In the genomic region with DNA sequence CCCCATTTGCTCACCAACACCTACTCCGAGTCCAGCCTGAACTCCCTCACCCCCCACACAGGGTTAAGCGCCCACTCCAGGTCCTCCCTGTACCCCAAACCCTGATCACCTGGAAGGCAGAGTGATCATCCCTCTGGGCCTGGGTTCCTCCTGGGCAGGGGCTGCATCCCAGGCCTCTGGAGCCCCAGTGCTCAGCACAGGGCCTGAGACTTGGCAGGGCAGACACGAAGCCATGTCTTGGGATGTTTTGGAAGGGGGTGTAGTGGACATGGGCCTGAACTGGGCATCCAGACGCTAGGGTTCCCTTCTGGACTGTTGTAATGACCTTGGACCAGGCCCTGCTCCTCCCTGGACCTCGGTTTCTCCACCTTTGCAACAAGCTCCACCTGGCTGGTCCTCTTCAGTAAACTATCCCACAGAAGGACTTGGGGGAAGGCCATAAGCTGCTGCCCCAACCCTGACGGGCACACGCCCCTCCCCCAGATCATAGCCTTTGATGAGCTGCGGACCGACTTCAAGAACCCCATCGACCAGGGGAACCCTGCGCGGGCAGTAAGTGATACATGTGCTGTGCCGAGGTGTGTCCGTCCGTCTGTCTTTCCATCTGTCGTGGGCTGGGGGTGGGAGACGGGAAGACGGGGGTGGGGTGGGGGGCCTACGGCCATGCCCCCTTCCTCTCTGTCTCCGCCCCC, we compare ENCODE assay signal across 9 cellular contexts. TPM values are rescaled to one million over a fixed set of nuclear protein-coding genes. Genes with fewer than 3 reads are reported as not detected.
DNase-seq lines count a peak whose midpoint lies in the region; ATAC-seq and TF ChIP-seq lines count a peak whose summit lies in the region.
"Had no signal": no experiment of that assay in that cellular context is flagged by ENCODE, and none has a peak within 500 bp of the region (broad histone marks: within the 10 kb centered on the region; RNA-seq: fewer than 3 reads in every experiment).

No MANE protein-coding gene starts in this region.

- H3K36me3 Mint-ChIP-seq in natural killer cell (no peaks in the 10 kb centered on the region), memory B cell (peaks cover 4% of the 10 kb centered on the region)
- H3K36me3 Mint-ChIP-seq in natural killer cell treated with Interleukin-12 subunit alpha and Interleukin-12 subunit beta and Interleukin-15 and Interleukin-18, amount 100 ng/mL, for 72 hours: no peaks in the 10 kb centered on the region
- H3K36me3 Mint-ChIP-seq in activated naive CD8-positive, alpha-beta T cell: no peaks in the 10 kb centered on the region

- H3K9me3 Mint-ChIP-seq in natural killer cell (no peaks in the 10 kb centered on the region), memory B cell (no peaks in the 10 kb centered on the region)
- no peaks in the 10 kb centered on the region for H3K9me3 Mint-ChIP-seq in natural killer cell treated with Interleukin-12 subunit alpha and Interleukin-12 subunit beta and Interleukin-15 and Interleukin-18, amount 100 ng/mL, for 72 hours
- no peaks in the 10 kb centered on the region for H3K9me3 Mint-ChIP-seq in activated naive CD8-positive, alpha-beta T cell (ENCODE audit: low read depth)

- intact Hi-C loops in natural killer cell (cut with micrococcal nuclease): loop anchor here (1.0 kb wide), 2 partner anchors 14 to 60 kb away; partner anchors contain the start of gene RAB1B

- ATAC-seq in natural killer cell (no peak), memory B cell (ENCODE audit: low read depth) (no peak), omental fat pad (ENCODE audit: low FRiP score) (no peak)
- ATAC-seq in natural killer cell treated with Interleukin-12 subunit alpha and Interleukin-12 subunit beta and Interleukin-15 and Interleukin-18, amount 100 ng/mL, for 72 hours: no peak

- H3K27ac Mint-ChIP-seq in natural killer cell (peak overlapping the region; percentile 74 to 89), memory B cell (peak overlapping the region; percentile 93)
- H3K27ac Mint-ChIP-seq in natural killer cell treated with Interleukin-12 subunit alpha and Interleukin-12 subunit beta and Interleukin-15 and Interleukin-18, amount 100 ng/mL, for 72 hours: peak overlapping the region in 1 of 2 donors; percentile 24
- no peak overlapping the region for H3K27ac Mint-ChIP-seq in activated naive CD8-positive, alpha-beta T cell

- TF ChIP-seq CTCF in natural killer cell (IDR thresholded peaks at IDR 0.05): no peak
- TF ChIP-seq CTCF in omental fat pad (IDR thresholded peaks at IDR 0.05): no peak

- H3K4me1 Mint-ChIP-seq in natural killer cell (peaks cover 8 to 52% of the 10 kb centered on the region in 2 donors), memory B cell (peaks cover 36% of the 10 kb centered on the region)
- peaks cover 11 to 39% of the 10 kb centered on the region in 2 donors for H3K4me1 Mint-ChIP-seq in natural killer cell treated with Interleukin-12 subunit alpha and Interleukin-12 subunit beta and Interleukin-15 and Interleukin-18, amount 100 ng/mL, for 72 hours (ENCODE audit: low read depth in 2 of 2)
- peaks cover 23% of the 10 kb centered on the region for H3K4me1 Mint-ChIP-seq in activated naive CD8-positive, alpha-beta T cell (ENCODE audit: low read depth)

- H3K27me3 Mint-ChIP-seq in natural killer cell (ENCODE audit: low read depth in 2 of 2) (peaks cover 7 to 14% of the 10 kb centered on the region in 2 donors), memory B cell (peaks cover 11% of the 10 kb centered on the region)
- peaks cover 0 to 10% of the 10 kb centered on the region in 2 donors for H3K27me3 Mint-ChIP-seq in natural killer cell treated with Interleukin-12 subunit alpha and Interleukin-12 subunit beta and Interleukin-15 and Interleukin-18, amount 100 ng/mL, for 72 hours
- H3K27me3 Mint-ChIP-seq in activated naive CD8-positive, alpha-beta T cell: no peaks in the 10 kb centered on the region

- DNase-seq in natural killer cell (no peak), memory B cell (ENCODE audit: low spot score in 2 of 2) (no peak), NAMALWA (ENCODE audit: low spot score) (no peak), NCI-H1092 (lab: John Stamatoyannopoulos, UW) (no peak), omental fat pad (ENCODE audit: low spot score) (no peak), NCI-H2029 (lab: John Stamatoyannopoulos, UW) (no peak)
- DNase-seq in natural killer cell treated with Interleukin-12 subunit alpha and Interleukin-12 subunit beta and Interleukin-15 and Interleukin-18, amount 100 ng/mL, for 72 hours (ENCODE audit: low spot score): no peak

- peak overlapping the region; percentile 50 for H3K4me3 Mint-ChIP-seq in natural killer cell
- H3K4me3 Mint-ChIP-seq in natural killer cell treated with Interleukin-12 subunit alpha and Interleukin-12 subunit beta and Interleukin-15 and Interleukin-18, amount 100 ng/mL, for 72 hours: no peak overlapping the region
- peak overlapping the region; percentile 27 for H3K4me3 Mint-ChIP-seq in activated naive CD8-positive, alpha-beta T cell
- H3K4me3 Mint-ChIP-seq in memory B cell: no peak overlapping the region

RNA-seq across cellular contexts. Expression of gene CNIH2, which starts 3.9 kb away (rescaled TPM):
- total RNA-seq in natural killer cell (1 to 10 TPM; 6.3 to 8.8 (median 7.1) TPM), omental fat pad (not detected)
- 1 to 10 TPM; 1.2 to 2.6 TPM for total RNA-seq in natural killer cell treated with Interleukin-12 subunit alpha and Interleukin-12 subunit beta and Interleukin-15 and Interleukin-18, amount 100 ng/mL, for 72 hours
- total RNA-seq: Right ventricle myocardium inferior had no signal

RNA-seq across cellular contexts. Expression of gene YIF1A, which starts 7.0 kb away (rescaled TPM):
- total RNA-seq in natural killer cell (10 to 100 TPM; 21.9 to 28.5 (median 23.6) TPM), omental fat pad (100 to 1,000 TPM in 1 of 4 donors, 10 to 100 TPM in 3; 57.1 to 116 (median 63.4) TPM)
- 10 to 100 TPM; 62.7 to 76.1 TPM for total RNA-seq in natural killer cell treated with Interleukin-12 subunit alpha and Interleukin-12 subunit beta and Interleukin-15 and Interleukin-18, amount 100 ng/mL, for 72 hours

RNA-seq across cellular contexts. Expression of gene TMEM151A, which starts 9.8 kb away (rescaled TPM):
- total RNA-seq in natural killer cell (not detected), omental fat pad (10 to 100 TPM in 1 of 4 donors, 1 to 10 TPM in 2, not detected in 1; 1.6 to 14.8 (median 9.1) TPM)
- total RNA-seq in natural killer cell treated with Interleukin-12 subunit alpha and Interleukin-12 subunit beta and Interleukin-15 and Interleukin-18, amount 100 ng/mL, for 72 hours: not detected

RNA-seq across cellular contexts. Expression of gene RAB1B, which starts 13.5 kb away (rescaled TPM):
- 100 to 1,000 TPM; 116 to 144 (median 132) TPM for total RNA-seq in natural killer cell
- 100 to 1,000 TPM; 139 to 146 TPM for total RNA-seq in natural killer cell treated with Interleukin-12 subunit alpha and Interleukin-12 subunit beta and Interleukin-15 and Interleukin-18, amount 100 ng/mL, for 72 hours
- 100 to 1,000 TPM in 1 of 4 donors, 10 to 100 TPM in 3; 74.0 to 107 (median 87.1) TPM for total RNA-seq in omental fat pad

RNA-seq across cellular contexts. Expression of gene KLC2, which starts 24.4 kb away (rescaled TPM):
- total RNA-seq in natural killer cell (10 to 100 TPM; 22.9 to 32.0 (median 27.6) TPM), omental fat pad (10 to 100 TPM in 2 of 4 donors, 1 to 10 TPM in 2; 9.5 to 15.9 (median 11.9) TPM)
- total RNA-seq in natural killer cell treated with Interleukin-12 subunit alpha and Interleukin-12 subunit beta and Interleukin-15 and Interleukin-18, amount 100 ng/mL, for 72 hours: 10 to 100 TPM; 38.0 to 77.2 TPM

Comparison
In these comparisons a context has a peak if more than half of its experiments do, and no peak if none do; other contexts are left out.
1. H3K4me3 Mint-ChIP-seq: peak in natural killer cell (single experiment) and activated naive CD8-positive, alpha-beta T cell (single experiment); none in natural killer cell treated with Interleukin-12 subunit alpha and Interleukin-12 subunit beta and Interleukin-15 and Interleukin-18, amount 100 ng/mL, for 72 hours (single experiment) and memory B cell (single experiment).